8 cellular contexts compared by ENCODE assay signal in the genomic region with DNA sequence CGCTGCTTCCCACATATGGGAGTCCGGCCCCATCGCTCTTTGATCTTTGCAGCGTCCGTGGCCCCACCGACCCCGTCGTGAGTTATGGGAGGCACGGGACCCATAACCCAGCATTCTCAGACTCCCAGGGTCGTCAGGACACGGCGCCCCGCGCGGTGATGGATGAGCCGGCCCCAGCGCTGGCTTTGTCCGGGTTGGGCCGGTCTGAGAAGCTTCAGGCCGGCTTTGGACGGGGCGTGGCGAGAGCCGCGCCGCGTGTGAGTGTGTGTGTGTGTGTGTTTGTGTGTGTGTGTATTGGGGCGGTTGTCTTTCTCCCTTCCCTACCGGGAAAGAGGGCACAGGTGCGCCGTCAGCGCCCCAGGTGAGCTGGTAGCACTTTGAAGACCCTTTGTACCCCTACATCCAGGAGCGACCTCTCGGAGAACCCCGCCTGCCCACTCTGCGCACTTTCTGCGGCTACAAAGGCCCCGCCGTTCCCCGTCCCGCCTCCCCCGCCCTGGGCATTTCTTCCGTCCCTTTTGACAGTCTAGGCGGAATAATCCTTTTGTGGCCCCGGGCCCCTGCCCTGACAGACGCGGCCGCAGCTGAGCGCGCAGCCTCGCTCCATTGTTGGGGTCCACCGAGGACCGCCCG. TPM values are rescaled to one million over a fixed set of nuclear protein-coding genes. Genes with fewer than 3 reads are reported as not detected.
DNase-seq lines count a peak whose midpoint lies in the region; ATAC-seq and TF ChIP-seq lines count a peak whose summit lies in the region.

No MANE protein-coding gene starts in this region.

- H3K4me1 ChIP-seq in thoracic aorta (ENCODE audit: control insufficient read depth in 1 of 2, low read depth in 2 of 2): peaks cover 10 to 28% of the 10 kb centered on the region in 2 donors
- no peaks in the 10 kb centered on the region for H3K4me1 ChIP-seq in aorta (ENCODE audit: control insufficient read depth in 1 of 2, insufficient read depth in 2 of 2, low read length in 2 of 2)

- H3K4me3 Mint-ChIP-seq in activated T-cell treated with anti-CD3 and anti-CD28 coated beads, Interleukin-2, amount 50 U/mL, for 4 hours: peak overlapping the region; percentile 26
- H3K4me3 Mint-ChIP-seq in activated CD8-positive, alpha-beta T cell treated with anti-CD3 and anti-CD28 coated beads for 36 hours: peak overlapping the region; percentile 42

- 3 to 6% methylated on average over 49 to 54 of the region's 54 CpGs for WGBS in aorta, 2 donors

- no peak for DNase-seq in activated T-cell treated with anti-CD3 and anti-CD28 coated beads, Interleukin-2, amount 50 U/mL, for 4 hours
- DNase-seq in activated T-cell treated with anti-CD3 and anti-CD28 coated beads for 4 hours (no peak), kidney epithelial cell (ENCODE audit: low read depth) (no peak), thoracic aorta (ENCODE audit: low spot score) (no peak), aorta (no peak)
- no peak for DNase-seq in activated CD8-positive, alpha-beta T cell treated with anti-CD3 and anti-CD28 coated beads for 36 hours

- no peaks in the 10 kb centered on the region for H3K9me3 Mint-ChIP-seq in activated T-cell treated with anti-CD3 and anti-CD28 coated beads, Interleukin-2, amount 50 U/mL, for 4 hours
- H3K9me3 Mint-ChIP-seq in activated CD8-positive, alpha-beta T cell treated with anti-CD3 and anti-CD28 coated beads for 36 hours: no peaks in the 10 kb centered on the region

- intact Hi-C loops in activated CD8-positive, alpha-beta T cell treated with anti-CD3 and anti-CD28 coated beads for 36 hours (cut with micrococcal nuclease): no loop called here
- intact Hi-C loops in aorta (cut with DNase I): no loop called here

- H3K9me3 ChIP-seq in thoracic aorta (no peaks in the 10 kb centered on the region), aorta (ENCODE audit: control insufficient read depth, low read length) (no peaks in the 10 kb centered on the region)

- CTCF ChIA-PET in activated CD8-positive, alpha-beta T cell treated with anti-CD3 and anti-CD28 coated beads for 36 hours (lab: Charles Lee): interaction anchor here (1.0 to 2.2 kb wide), 4 partner anchors 21 to 40 kb away, joined by 3 to 11 read pairs (median 6); partner anchors contain the start of gene FBXO6

- peak overlapping the region; percentile 27 for H3K4me3 ChIP-seq in kidney epithelial cell (ENCODE audit: low read depth, low read length)
- H3K4me3 ChIP-seq in thoracic aorta: peak overlapping the region; percentile 52
- no peak overlapping the region for H3K4me3 ChIP-seq in aorta (ENCODE audit: low read length in 2 of 2)

- H3K27ac ChIP-seq in thoracic aorta: no peak overlapping the region
- H3K27ac ChIP-seq in aorta (ENCODE audit: low read depth in 1 of 2, low read length in 2 of 2): no peak overlapping the region

- ATAC-seq in activated T-cell treated with anti-CD3 and anti-CD28 coated beads, Interleukin-2, amount 50 U/mL, for 4 hours: no peak
- no peak for ATAC-seq in activated CD8-positive, alpha-beta T cell treated with anti-CD3 and anti-CD28 coated beads for 36 hours
- ATAC-seq in thoracic aorta (ENCODE audit: insufficient number of reproducible peaks, low FRiP score, low read depth): no peak
- ATAC-seq in GM19395 (IDR thresholded peaks at IDR 0.05; ENCODE audit: unreplicated experiment): no peak
- no peak for ATAC-seq in GM21390 (IDR thresholded peaks at IDR 0.05; ENCODE audit: unreplicated experiment)
- no peak for ATAC-seq in aorta (ENCODE audit: low FRiP score)

- H3K27me3 Mint-ChIP-seq in activated T-cell treated with anti-CD3 and anti-CD28 coated beads, Interleukin-2, amount 50 U/mL, for 4 hours (ENCODE audit: low read depth): peaks cover 56% of the 10 kb centered on the region
- H3K27me3 Mint-ChIP-seq in activated CD8-positive, alpha-beta T cell treated with anti-CD3 and anti-CD28 coated beads for 36 hours: peaks cover 36% of the 10 kb centered on the region

- H3K27ac Mint-ChIP-seq in activated CD8-positive, alpha-beta T cell treated with anti-CD3 and anti-CD28 coated beads for 36 hours: no peak overlapping the region

- H3K4me1 Mint-ChIP-seq in activated T-cell treated with anti-CD3 and anti-CD28 coated beads, Interleukin-2, amount 50 U/mL, for 4 hours (ENCODE audit: low read depth): peaks cover 25% of the 10 kb centered on the region
- H3K4me1 Mint-ChIP-seq in activated CD8-positive, alpha-beta T cell treated with anti-CD3 and anti-CD28 coated beads for 36 hours (ENCODE audit: low read depth): peaks cover 22% of the 10 kb centered on the region

- H3K27me3 ChIP-seq in kidney epithelial cell (ENCODE audit: control insufficient read depth, insufficient read depth, low read length): peaks cover 53% of the 10 kb centered on the region
- H3K27me3 ChIP-seq in thoracic aorta (replicated peaks; ENCODE audit: insufficient read depth): peaks cover 8% of the 10 kb centered on the region
- no peaks in the 10 kb centered on the region for H3K27me3 ChIP-seq in aorta (ENCODE audit: control insufficient read depth in 1 of 2, insufficient read depth in 2 of 2, low read length in 1 of 2)

- no peaks in the 10 kb centered on the region for H3K36me3 ChIP-seq in kidney epithelial cell (ENCODE audit: control insufficient read depth, insufficient read depth, low read length)
- no peaks in the 10 kb centered on the region for H3K36me3 ChIP-seq in thoracic aorta
- H3K36me3 ChIP-seq in aorta (ENCODE audit: control insufficient read depth in 1 of 2, insufficient read depth in 2 of 2, low read length in 1 of 2): no peaks in the 10 kb centered on the region

- H3K36me3 Mint-ChIP-seq in activated T-cell treated with anti-CD3 and anti-CD28 coated beads, Interleukin-2, amount 50 U/mL, for 4 hours (ENCODE audit: insufficient read depth): no peaks in the 10 kb centered on the region
- no peaks in the 10 kb centered on the region for H3K36me3 Mint-ChIP-seq in activated CD8-positive, alpha-beta T cell treated with anti-CD3 and anti-CD28 coated beads for 36 hours (ENCODE audit: low read depth)

- no peak for TF ChIP-seq CTCF in activated CD8-positive, alpha-beta T cell treated with anti-CD3 and anti-CD28 coated beads for 36 hours (IDR thresholded peaks at IDR 0.05)
- TF ChIP-seq CTCF in kidney epithelial cell (IDR thresholded peaks at IDR 0.05; ENCODE audit: insufficient read depth, low read length, poor library complexity, severe bottlenecking): no peak
- TF ChIP-seq CTCF in thoracic aorta (IDR thresholded peaks at IDR 0.05): no peak

- POLR2A ChIA-PET in activated CD8-positive, alpha-beta T cell treated with anti-CD3 and anti-CD28 coated beads for 36 hours (lab: Charles Lee): interaction anchor here (0.6 to 1.7 kb wide), 7 partner anchors 9 to 217 kb away, joined by 3 to 6 read pairs (median 3); no protein-coding TSS in a partner anchor

RNA-seq across cellular contexts. Expression of gene DRAXIN, which starts 0.7 kb away (rescaled TPM):
- total RNA-seq in activated T-cell treated with anti-CD3 and anti-CD28 coated beads, Interleukin-2, amount 50 U/mL, for 4 hours: under 1 TPM; 0.03 to 0.08 (median 0.05) TPM
- under 1 TPM; 0.18 to 0.20 TPM for total RNA-seq in activated CD8-positive, alpha-beta T cell treated with anti-CD3 and anti-CD28 coated beads for 36 hours
- total RNA-seq in kidney epithelial cell (2.8 and 4.5 TPM in 2 replicates), thoracic aorta (under 1 TPM in 1 of 2 donors, not detected in 1; 0.35 TPM), aorta (under 1 TPM in 1 of 2 donors, not detected in 1; 0.21 TPM)
- polyA plus RNA-seq in aorta: under 1 TPM in 1 of 2 donors, not detected in 1; 0.03 TPM

RNA-seq across cellular contexts. Expression of gene MAD2L2, which starts 9.8 kb away (rescaled TPM):
- total RNA-seq in activated T-cell treated with anti-CD3 and anti-CD28 coated beads, Interleukin-2, amount 50 U/mL, for 4 hours: 10 to 100 TPM; 60.7 to 67.1 (median 63.0) TPM
- 10 to 100 TPM; 86.5 to 90.4 TPM for total RNA-seq in activated CD8-positive, alpha-beta T cell treated with anti-CD3 and anti-CD28 coated beads for 36 hours
- total RNA-seq in kidney epithelial cell (89.5 and 96.6 TPM in 2 replicates), thoracic aorta (10 to 100 TPM; 26.9 to 27.3 TPM), aorta (10 to 100 TPM; 23.4 to 24.1 TPM)
- polyA plus RNA-seq in aorta: 10 to 100 TPM; 25.2 to 41.8 TPM

RNA-seq across cellular contexts. Expression of gene FBXO6, which starts 26.8 kb away (rescaled TPM):
- 10 to 100 TPM; 12.8 to 21.1 (median 19.1) TPM for total RNA-seq in activated T-cell treated with anti-CD3 and anti-CD28 coated beads, Interleukin-2, amount 50 U/mL, for 4 hours
- total RNA-seq in activated CD8-positive, alpha-beta T cell treated with anti-CD3 and anti-CD28 coated beads for 36 hours: 1 to 10 TPM; 6.2 to 7.9 TPM
- total RNA-seq in kidney epithelial cell: 14.0 and 14.1 TPM in 2 replicates
- total RNA-seq in thoracic aorta: 10 to 100 TPM in 1 of 2 donors, 1 to 10 TPM in 1; 9.4 to 11.5 TPM
- 1 to 10 TPM; 4.1 to 7.5 TPM for total RNA-seq in aorta
- 10 to 100 TPM; 11.4 to 12.1 TPM for polyA plus RNA-seq in aorta

RNA-seq across cellular contexts. Expression of gene FBXO44, which starts 36.1 kb away (rescaled TPM):
- 10 to 100 TPM; 12.6 to 13.6 (median 13.2) TPM for total RNA-seq in activated T-cell treated with anti-CD3 and anti-CD28 coated beads, Interleukin-2, amount 50 U/mL, for 4 hours
- total RNA-seq in activated CD8-positive, alpha-beta T cell treated with anti-CD3 and anti-CD28 coated beads for 36 hours: 10 to 100 TPM; 18.1 to 20.4 TPM
- 14.4 and 23.6 TPM in 2 replicates for total RNA-seq in kidney epithelial cell
- total RNA-seq in thoracic aorta: 10 to 100 TPM; 21.9 to 35.2 TPM
- 10 to 100 TPM; 10.4 to 29.0 TPM for total RNA-seq in aorta
- 10 to 100 TPM; 13.1 to 40.6 TPM for polyA plus RNA-seq in aorta

RNA-seq across cellular contexts. Expression of gene FBXO2, which starts 36.6 kb away (rescaled TPM):
- total RNA-seq in activated T-cell treated with anti-CD3 and anti-CD28 coated beads, Interleukin-2, amount 50 U/mL, for 4 hours: 1 to 10 TPM in 2 of 3 donors, under 1 TPM in 1; 0.81 to 1.8 (median 1.7) TPM
- total RNA-seq in activated CD8-positive, alpha-beta T cell treated with anti-CD3 and anti-CD28 coated beads for 36 hours: 1 to 10 TPM; 1.7 to 1.9 TPM
- total RNA-seq in kidney epithelial cell (0.55 and 3.0 TPM in 2 replicates), thoracic aorta (10 to 100 TPM in 1 of 2 donors, 1 to 10 TPM in 1; 3.8 to 12.9 TPM), aorta (1 to 10 TPM; 1.7 to 9.8 TPM)
- 1 to 10 TPM in 1 of 2 donors, under 1 TPM in 1; 0.87 to 7.3 TPM for polyA plus RNA-seq in aorta

Comparison
In these comparisons a context has a peak if more than half of its experiments do, and no peak if none do; other contexts are left out.
1. H3K4me3 ChIP-seq: peak in kidney epithelial cell (single experiment) and thoracic aorta (single experiment); none in aorta (0 of 2).